1 cellular context compared by ENCODE assay signal in the genomic region with DNA sequence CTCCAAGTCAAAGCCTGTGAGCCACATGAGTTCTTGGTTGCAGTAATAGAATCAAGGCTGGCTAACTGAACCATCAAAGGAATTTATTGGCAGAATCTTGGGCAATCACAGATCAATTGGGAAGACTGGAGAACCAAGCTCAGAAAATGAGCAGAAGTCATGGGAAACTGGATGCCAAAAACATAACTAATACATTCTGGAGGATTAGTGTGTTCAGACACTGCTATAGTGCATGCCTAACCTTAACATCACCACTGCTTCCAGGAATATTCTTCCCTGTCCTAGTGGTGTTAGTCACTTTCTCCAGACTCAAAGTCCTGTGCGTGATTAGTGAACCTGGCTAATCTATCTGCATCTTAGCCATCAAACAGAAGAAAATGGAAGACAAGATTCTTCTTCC.
TF ChIP-seq lines count a peak whose summit lies in the region.

No MANE protein-coding gene starts in this region.

TF ChIP-seq in IMR-90, 13 proteins besides CTCF, POLR2A, EP300 and RAD21:
- TF ChIP-seq, protein P1, sequence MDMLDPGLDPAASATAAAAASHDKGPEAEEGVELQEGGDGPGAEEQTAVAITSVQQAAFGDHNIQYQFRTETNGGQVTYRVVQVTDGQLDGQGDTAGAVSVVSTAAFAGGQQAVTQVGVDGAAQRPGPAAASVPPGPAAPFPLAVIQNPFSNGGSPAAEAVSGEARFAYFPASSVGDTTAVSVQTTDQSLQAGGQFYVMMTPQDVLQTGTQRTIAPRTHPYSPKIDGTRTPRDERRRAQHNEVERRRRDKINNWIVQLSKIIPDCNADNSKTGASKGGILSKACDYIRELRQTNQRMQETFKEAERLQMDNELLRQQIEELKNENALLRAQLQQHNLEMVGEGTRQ (IDR thresholded peaks at IDR 0.05; ENCODE audit: low read depth, low read length) = no peak
- no peak for TF ChIP-seq RFX5 (IDR thresholded peaks at IDR 0.05; ENCODE audit: low read depth, low read length)
